In the genomic region with DNA sequence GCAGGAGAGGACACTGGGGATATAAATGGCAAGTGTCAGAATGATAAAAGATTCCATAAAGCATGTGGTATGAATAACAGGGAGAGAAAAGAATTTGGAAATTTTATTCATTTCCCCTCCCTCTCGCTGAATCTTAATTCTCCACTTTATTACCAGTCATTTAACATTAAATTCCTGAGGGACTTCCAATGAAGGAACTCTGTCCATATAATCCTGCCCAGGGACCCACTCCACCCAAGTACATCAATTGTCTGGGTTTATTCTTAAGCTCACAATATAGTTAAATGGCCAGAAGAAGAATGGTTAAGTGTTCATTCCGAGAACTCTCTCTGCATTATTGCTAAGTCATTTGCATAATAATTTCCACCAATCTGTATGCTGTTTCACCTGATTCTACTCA, we compare ENCODE assay signal across 9 cellular contexts.
"Had no signal": no experiment of that assay in that cellular context is flagged by ENCODE, and none has a peak within 500 bp of the region (broad histone marks: within the 10 kb centered on the region; RNA-seq: fewer than 3 reads in every experiment).

No MANE protein-coding gene starts in this region.

- DNase-seq: GM23248, GOT3, H7, H9, HCEC 1CT, HFFc6 had no signal

- H3K4me3 ChIP-seq: GM23248, GM23338 had no signal

- FAIRE-seq: H1, H54 had no signal
